ENCODE assay signal across 11 cellular contexts in the genomic region with DNA sequence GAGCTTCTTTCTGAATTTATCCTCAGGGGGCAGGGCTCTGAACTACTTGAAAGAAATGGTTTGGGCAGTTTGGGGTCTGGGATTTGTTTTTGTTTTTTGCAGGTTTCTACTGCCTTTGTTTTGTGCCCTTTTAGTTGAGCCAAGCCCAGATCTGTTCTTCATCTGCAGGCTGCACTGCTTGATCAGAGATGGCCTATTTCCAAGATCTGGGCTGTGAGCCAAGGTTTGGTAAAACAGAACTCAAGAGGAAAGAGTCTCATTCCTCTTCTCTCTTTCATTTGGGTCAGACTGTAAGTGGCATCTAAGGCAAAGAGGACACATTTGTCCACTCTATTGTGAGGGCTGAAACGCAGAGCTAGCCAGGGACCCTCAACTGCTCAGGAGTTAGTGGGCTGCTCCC.
DNase-seq lines count a peak whose midpoint lies in the region; ATAC-seq, FAIRE-seq and TF ChIP-seq lines count a peak whose summit lies in the region.
"Had no signal": no experiment of that assay in that cellular context is flagged by ENCODE, and none has a peak within 500 bp of the region (broad histone marks: within the 10 kb centered on the region; RNA-seq: fewer than 3 reads in every experiment).

No MANE protein-coding gene starts in this region.

- TF ChIP-seq EP300 in HepG2 (IDR thresholded peaks at IDR 0.05; ENCODE audit: low read depth in 2 of 2, low read length in 2 of 2) = no peak
- no peak for TF ChIP-seq EP300 in HepG2 (CRISPR knock-in tag; IDR thresholded peaks at IDR 0.05; ENCODE audit: borderline replicate concordance)

- H2AFZ ChIP-seq in HepG2 (ENCODE audit: low read length) = no peak overlapping the region

- FAIRE-seq in HepG2 (lab: Jason Lieb, UNC) = no peak

- intact Hi-C loops in HepG2 (cut with micrococcal nuclease; ENCODE audit: unreplicated experiment) = no loop called here
- intact Hi-C loops in aorta (cut with DNase I) = no loop called here
- intact Hi-C loops in CD4-positive, alpha-beta memory T cell (cut with micrococcal nuclease) = no loop called here

- H3K27me3 Mint-ChIP-seq in CD4-positive, alpha-beta memory T cell = peaks cover 0 to under 1% of the 10 kb centered on the region in 2 donors
- H3K27me3 Mint-ChIP-seq: B cell had no signal

- H3K27me3 ChIP-seq in liver (ENCODE audit: control insufficient read depth in 4 of 4, insufficient read depth in 4 of 4, low read length in 3 of 4) (no peaks in the 10 kb centered on the region), HepG2 (ENCODE audit: control insufficient read depth in 1 of 2, insufficient read depth in 2 of 2, low read length in 2 of 2) (no peaks in the 10 kb centered on the region; a peak in 1 of 5 replicates), aorta (ENCODE audit: control insufficient read depth in 1 of 2, insufficient read depth in 2 of 2, low read length in 1 of 2) (no peaks in the 10 kb centered on the region)
- no peaks in the 10 kb centered on the region for H3K27me3 ChIP-seq in CD4-positive, alpha-beta memory T cell (ENCODE audit: insufficient read depth, low read length)

- H3K9ac ChIP-seq in liver (ENCODE audit: low read depth in 1 of 2, low read length in 2 of 2) = no peak overlapping the region
- H3K9ac ChIP-seq in HepG2 (ENCODE audit: insufficient read depth, low read depth, low read length) = no peak overlapping the region

- TF ChIP-seq POLR2A in HepG2 (IDR thresholded peaks at IDR 0.05; ENCODE audit: insufficient read depth in 1 of 2, low read depth in 2 of 2, low read length in 2 of 2) = no peak

- H3K9me3 Mint-ChIP-seq in CD4-positive, alpha-beta memory T cell = peaks cover 0 to 14% (median 2%) of the 10 kb centered on the region in 8 donors

- WGBS in liver = 78% methylated on average over 1 of the region's 1 CpG
- 0% methylated on average over 1 of the region's 1 CpG for WGBS in HepG2 (ENCODE audit: low lambda C conversion rate)
- 13 to 27% methylated on average over 1 of the region's 1 CpG for WGBS in aorta, 2 donors

- DNase-seq in HepG2 (ENCODE audit: low spot score) (no peak), epidermal melanocyte (ENCODE audit: insufficient read length, low spot score) (peak; percentile 29), medulla oblongata (ENCODE audit: extremely low spot score) (peak; percentile 86), aorta (peak in 1 of 2 donors; percentile 69), NCI-H1048 (lab: John Stamatoyannopoulos, UW) (no peak)
- DNase-seq in CD4-positive, alpha-beta memory T cell = no peak
- DNase-seq: activated CD4-positive, CD25-positive, alpha-beta regulatory T cell; NCI-H510A treated with DMSO at 0.1 percent for 48 hours had no signal

- ATAC-seq in HepG2 = no peak
- peak; percentile 80 for ATAC-seq in aorta (ENCODE audit: low FRiP score)
- no peak for ATAC-seq in GM21367 (IDR thresholded peaks at IDR 0.05; ENCODE audit: unreplicated experiment)

- POLR2A ChIA-PET in HepG2 (lab: Yijun Ruan, JAX) = no interaction called here
- POLR2A ChIA-PET in CD4-positive, alpha-beta memory T cell (lab: Charles Lee; ENCODE audit: partially characterized antibody) = no interaction called here

- H3K27ac ChIP-seq in liver (ENCODE audit: low read depth in 1 of 2, low read length in 2 of 2) = no peak overlapping the region
- H3K27ac ChIP-seq in HepG2 (ENCODE audit: extremely low read length, insufficient read depth, low read length) = no peak overlapping the region
- no peak overlapping the region for H3K27ac ChIP-seq in aorta (ENCODE audit: low read depth in 1 of 2, low read length in 2 of 2)
- no peak overlapping the region for H3K27ac ChIP-seq in CD4-positive, alpha-beta memory T cell (ENCODE audit: low read depth, low read length)

- H3K4me2 ChIP-seq in HepG2 (ENCODE audit: low read depth, low read length) = no peak overlapping the region

- H3K36me3 ChIP-seq in liver (ENCODE audit: control insufficient read depth in 4 of 4, insufficient read depth in 3 of 4, low read depth in 1 of 4, low read length in 3 of 4) (no peaks in the 10 kb centered on the region), HepG2 (replicated peaks in 1 of 2; ENCODE audit: control insufficient read depth in 1 of 2, insufficient read depth in 2 of 2, low read length in 2 of 2) (no peaks in the 10 kb centered on the region), aorta (ENCODE audit: control insufficient read depth in 1 of 2, insufficient read depth in 2 of 2, low read length in 1 of 2) (no peaks in the 10 kb centered on the region)
- no peaks in the 10 kb centered on the region for H3K36me3 ChIP-seq in CD4-positive, alpha-beta memory T cell (ENCODE audit: insufficient read depth, low read length)

- no peaks in the 10 kb centered on the region for H4K20me1 ChIP-seq in HepG2 (ENCODE audit: insufficient read depth, low read length)

- in situ Hi-C loops in HepG2 (cut with HindIII; ENCODE audit: extremely low pct_ligation_motif_present, low pct_unique_long_range_greater_than_20kb) = no loop called here

- H3K4me3 Mint-ChIP-seq in CD4-positive, alpha-beta memory T cell = no peak overlapping the region
- H3K4me3 Mint-ChIP-seq: B cell had no signal

- no peak overlapping the region for H3K27ac Mint-ChIP-seq in CD4-positive, alpha-beta memory T cell
- H3K27ac Mint-ChIP-seq: B cell had no signal

- BruUV-seq in HepG2 (replicated peaks; lab: Mats Ljungman, UMichigan) = no TSS peak

- TF ChIP-seq RAD21 in liver (IDR thresholded peaks at IDR 0.05) (peak; percentile 12 to 26), HepG2 (CRISPR knock-in tag; IDR thresholded peaks at IDR 0.05) (no peak)

- H3K4me1 ChIP-seq in liver (ENCODE audit: control insufficient read depth in 4 of 4, insufficient read depth in 4 of 4, low read length in 3 of 4) = peaks cover 0 to 10% (median 5%) of the 10 kb centered on the region in 4 donors
- no peaks in the 10 kb centered on the region for H3K4me1 ChIP-seq in HepG2 (ENCODE audit: insufficient read depth, low read length)
- H3K4me1 ChIP-seq in aorta (ENCODE audit: control insufficient read depth in 1 of 2, insufficient read depth in 2 of 2, low read length in 2 of 2) = no peaks in the 10 kb centered on the region
- no peaks in the 10 kb centered on the region for H3K4me1 ChIP-seq in CD4-positive, alpha-beta memory T cell (ENCODE audit: insufficient read depth, low read length)

- H3K4me3 ChIP-seq in liver (ENCODE audit: low read depth in 1 of 3, low read length in 3 of 3) (no peak overlapping the region), HepG2 (replicated peaks in 1 of 3; ENCODE audit: insufficient read depth in 1 of 3, low read depth in 2 of 3, low read length in 3 of 3) (no peak overlapping the region), aorta (ENCODE audit: low read length in 2 of 2) (no peak overlapping the region)
- H3K4me3 ChIP-seq in CD4-positive, alpha-beta memory T cell (ENCODE audit: low read length in 2 of 2) = no peak overlapping the region

- H3K4me1 Mint-ChIP-seq in CD4-positive, alpha-beta memory T cell = no peaks in the 10 kb centered on the region
- H3K4me1 Mint-ChIP-seq: B cell had no signal

- TF ChIP-seq CTCF in liver (IDR thresholded peaks at IDR 0.05; ENCODE audit: low read depth, low read length, missing input control) = no peak
- TF ChIP-seq CTCF in HepG2 (CRISPR knock-in tag; IDR thresholded peaks at IDR 0.05) = no peak

- H3K36me3 Mint-ChIP-seq in CD4-positive, alpha-beta memory T cell = no peaks in the 10 kb centered on the region

- CTCF ChIA-PET in HepG2 (lab: Yijun Ruan, JAX; ENCODE audit: low intra/inter-chr PET ratio, low total read pairs) = no interaction called here
- CTCF ChIA-PET in CD4-positive, alpha-beta memory T cell (lab: Charles Lee; ENCODE audit: partially characterized antibody) = no interaction called here

- H3K9me3 ChIP-seq in liver (ENCODE audit: control insufficient read depth in 4 of 4, low read length in 3 of 4) = no peaks in the 10 kb centered on the region
- peaks cover 12% of the 10 kb centered on the region; the same call in 1 of the 2 replicates for H3K9me3 ChIP-seq in HepG2 (ENCODE audit: low read length)
- no peaks in the 10 kb centered on the region for H3K9me3 ChIP-seq in aorta (ENCODE audit: control insufficient read depth, low read length)
- no peaks in the 10 kb centered on the region for H3K9me3 ChIP-seq in CD4-positive, alpha-beta memory T cell (ENCODE audit: control insufficient read depth in 1 of 2, low read length in 2 of 2)

- no peaks in the 10 kb centered on the region for H3K79me2 ChIP-seq in HepG2 (ENCODE audit: insufficient read depth, low read length)

TF ChIP-seq in liver, 16 proteins besides CTCF, POLR2A, EP300 and RAD21 (continues in another document):
- TF ChIP-seq YY1 (IDR thresholded peaks at IDR 0.05) (no peak), SP1 (IDR thresholded peaks at IDR 0.05) (no peak), FOXA2 (IDR thresholded peaks at IDR 0.05) (no peak), NR2F2 (IDR thresholded peaks at IDR 0.05) (no peak), MAX (IDR thresholded peaks at IDR 0.05) (no peak)

TF ChIP-seq in HepG2, 621 proteins besides CTCF, POLR2A, EP300 and RAD21 (continues in another document):
- TF ChIP-seq ZBTB25 (CRISPR knock-in tag; IDR thresholded peaks at IDR 0.05) = no peak
- TF ChIP-seq HIVEP1 (CRISPR knock-in tag; IDR thresholded peaks at IDR 0.05) = no peak
- no peak for TF ChIP-seq POLR2AphosphoS5 (IDR thresholded peaks at IDR 0.05; ENCODE audit: low read depth, low read length)

Comparison
In these comparisons a context has a peak if more than half of its experiments do, and no peak if none do; other contexts are left out.
1. DNase-seq: peak in epidermal melanocyte (single experiment) and medulla oblongata (single experiment); none in HepG2 (single experiment), CD4-positive, alpha-beta memory T cell (0 of 5) and NCI-H1048 (single experiment).